In genomic region chr12:57459055-57459749, GRCh38 we compare ENCODE assay signal across 1 cellular context.
TF ChIP-seq lines count a peak whose summit lies in the region.

No MANE protein-coding gene starts in this region.

TF ChIP-seq in endothelial cell of umbilical vein, 7 proteins besides CTCF, POLR2A, EP300 and RAD21:
- TF ChIP-seq MYC (IDR thresholded peaks at IDR 0.05; ENCODE audit: low read depth, low read length) (no peak), FOS (IDR thresholded peaks at IDR 0.05; ENCODE audit: borderline replicate concordance, insufficient read depth, low read length) (no peak), POLR2AphosphoS5 (IDR thresholded peaks at IDR 0.05; ENCODE audit: insufficient read depth, low read depth, low read length) (no peak), MAX (IDR thresholded peaks at IDR 0.05; ENCODE audit: insufficient read depth, insufficient read length) (no peak), GATA2 (IDR thresholded peaks at IDR 0.05; ENCODE audit: insufficient read depth, insufficient read length, low read depth, low read length) (no peak), JUN (IDR thresholded peaks at IDR 0.05; ENCODE audit: borderline replicate concordance, insufficient read depth, insufficient read length, low read depth) (no peak), EZH2 (IDR thresholded peaks at IDR 0.05; ENCODE audit: borderline replicate concordance, low read depth, low read length, severe bottlenecking) (no peak)
